In genomic region chr14:77040059-77040308, GRCh38 we compare ENCODE assay signal across 8 cellular contexts. TPM values are rescaled to one million over a fixed set of nuclear protein-coding genes. Genes with fewer than 3 reads are reported as not detected.
A peak's percentile ranks its signal among the peaks of the same experiment; 100 is the strongest.
DNase-seq lines count a peak whose midpoint lies in the region; ATAC-seq and TF ChIP-seq lines count a peak whose summit lies in the region.

No MANE protein-coding gene starts in this region.

- H3K9ac ChIP-seq in mesenchymal stem cell (ENCODE audit: low read length), result peak overlapping the region; percentile 91

- no peak for DNase-seq in ascending aorta (ENCODE audit: low spot score in 2 of 2)
- no peak for DNase-seq in mesenchymal stem cell
- no peak for DNase-seq in DMS153 (lab: John Stamatoyannopoulos, UW)
- no peak for DNase-seq in DMS 273 (lab: John Stamatoyannopoulos, UW; ENCODE audit: unreplicated experiment)
- DNase-seq in effector CD4-positive, alpha-beta T cell, result no peak
- DNase-seq in NOMO-1 (lab: John Stamatoyannopoulos, UW; ENCODE audit: unreplicated experiment in 2 of 2), result no peak

- peak overlapping the region; percentile 63 for H2BK5ac ChIP-seq in mesenchymal stem cell (ENCODE audit: low read depth, low read length, poor library complexity, severe bottlenecking)

- H2BK15ac ChIP-seq in mesenchymal stem cell (ENCODE audit: low read depth, poor library complexity, severe bottlenecking), result no peak overlapping the region

- H3K27ac ChIP-seq in ascending aorta (peak overlapping the region; percentile 78 to 88), mesenchymal stem cell (ENCODE audit: low read length, poor library complexity, severe bottlenecking) (peak overlapping the region; percentile 94)

- H3K27me3 ChIP-seq in ascending aorta (no peaks in the 10 kb centered on the region), mesenchymal stem cell (ENCODE audit: control insufficient read depth in 1 of 2, insufficient read depth in 1 of 2, low read length in 2 of 2) (no peaks in the 10 kb centered on the region)

- peaks cover 6% of the 10 kb centered on the region for H3K79me1 ChIP-seq in mesenchymal stem cell (replicated peaks; ENCODE audit: low read length, poor library complexity, severe bottlenecking)

- H3K36me3 ChIP-seq in ascending aorta (no peaks in the 10 kb centered on the region), mesenchymal stem cell (ENCODE audit: control insufficient read depth in 1 of 2, insufficient read depth in 2 of 2, low read depth in 1 of 2, low read length in 2 of 2) (no peaks in the 10 kb centered on the region)

- intact Hi-C loops in ascending aorta (cut with DNase I), result loop anchor here (1.0 to 10.0 kb wide), 5 partner anchors 12 to 1055 kb away; partner anchors contain the start of genes IFT43, IRF2BPL and TGFB3

- H2AFZ ChIP-seq in mesenchymal stem cell (ENCODE audit: low read depth, low read length), result no peak overlapping the region

- H3K4me3 ChIP-seq in ascending aorta (peak overlapping the region; percentile 1 to 59), mesenchymal stem cell (ENCODE audit: insufficient read depth in 1 of 2, low read depth in 1 of 2, low read length in 2 of 2) (peak overlapping the region in 1 of 2 experiments; percentile 68)

- 0% methylated on average over 8 of the region's 10 CpGs for WGBS in mesenchymal stem cell

- H3K9me3 ChIP-seq in ascending aorta (no peaks in the 10 kb centered on the region), mesenchymal stem cell (ENCODE audit: control insufficient read depth, low read length) (no peaks in the 10 kb centered on the region)

- no peak overlapping the region for H4K91ac ChIP-seq in mesenchymal stem cell (ENCODE audit: low read length)

- peak overlapping the region in 1 of 2 experiments; percentile 54 for H3K18ac ChIP-seq in mesenchymal stem cell (ENCODE audit: low read depth in 1 of 2, low read length in 2 of 2)

- H3K14ac ChIP-seq in mesenchymal stem cell (ENCODE audit: low read length in 2 of 2), result no peak overlapping the region

- TF ChIP-seq CTCF in ascending aorta (IDR thresholded peaks at IDR 0.05), result no peak

- peak overlapping the region; percentile 18 for H3K4me2 ChIP-seq in mesenchymal stem cell (ENCODE audit: low read length, poor library complexity, severe bottlenecking)

- peaks cover 25 to 69% of the 10 kb centered on the region in 2 donors for H3K4me1 ChIP-seq in ascending aorta
- H3K4me1 ChIP-seq in mesenchymal stem cell (ENCODE audit: control insufficient read depth, insufficient read depth, low read depth, low read length), result peaks cover 50% of the 10 kb centered on the region

- ATAC-seq in GM19372 (IDR thresholded peaks at IDR 0.05; ENCODE audit: low read depth, unreplicated experiment) (peak; percentile 51), HG03159 (IDR thresholded peaks at IDR 0.05; ENCODE audit: unreplicated experiment) (peak; percentile 41)

- H4K8ac ChIP-seq in mesenchymal stem cell (ENCODE audit: low read length), result no peak overlapping the region

- H3K4ac ChIP-seq in mesenchymal stem cell (ENCODE audit: low read depth in 1 of 2, low read length in 2 of 2), result no peak overlapping the region

- H2AK5ac ChIP-seq in mesenchymal stem cell (ENCODE audit: low read length, severe bottlenecking), result no peak overlapping the region

- H2BK12ac ChIP-seq in mesenchymal stem cell (ENCODE audit: low read length in 2 of 2), result no peak overlapping the region

- H3K23ac ChIP-seq in mesenchymal stem cell (ENCODE audit: low read length in 2 of 2), result no peak overlapping the region

- peak overlapping the region; percentile 56 for H2BK120ac ChIP-seq in mesenchymal stem cell (ENCODE audit: low read depth, low read length)

RNA-seq across cellular contexts. Expression of gene IRF2BPL, which starts 11.5 kb away (rescaled TPM):
- 68.1 TPM for total RNA-seq in ascending aorta
- polyA plus RNA-seq in mesenchymal stem cell (2013, experiment 1 of 2), result 49.1 TPM
- polyA plus RNA-seq in mesenchymal stem cell (2013, experiment 2 of 2), result 48.1 TPM

RNA-seq across cellular contexts. Expression of gene CIPC, which starts 58.1 kb away (rescaled TPM):
- total RNA-seq in ascending aorta, result 5.0 TPM
- 8.8 TPM for polyA plus RNA-seq in mesenchymal stem cell (2013, experiment 1 of 2)
- 8.8 TPM for polyA plus RNA-seq in mesenchymal stem cell (2013, experiment 2 of 2)
